Comparison of ENCODE assay signal across 1 cellular context in the genomic region with DNA sequence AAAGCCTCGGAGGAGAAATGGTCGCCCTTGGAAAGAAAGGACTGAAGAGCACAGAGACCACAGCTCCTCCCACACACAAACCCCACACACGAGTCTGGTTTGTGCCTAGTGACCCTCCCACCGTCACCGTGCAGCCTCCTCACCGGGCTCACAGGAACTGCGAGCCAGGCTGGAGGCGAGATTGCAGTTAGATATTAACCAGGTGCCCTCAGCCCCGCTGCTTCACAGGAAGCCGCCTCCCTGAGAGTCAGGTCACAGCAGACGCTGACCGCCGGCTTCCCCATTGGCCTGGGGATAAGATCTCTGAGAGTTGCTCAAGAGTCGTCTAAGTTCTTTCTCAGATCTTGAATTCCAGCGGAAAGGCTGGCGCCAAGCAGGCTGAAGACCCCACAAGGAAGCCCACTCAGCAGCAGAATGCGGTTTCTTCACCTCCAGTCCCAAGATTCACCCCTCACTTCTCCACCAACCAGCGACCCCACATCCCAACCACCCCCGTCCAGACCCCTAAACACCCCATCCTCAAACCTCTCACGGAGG.
TF ChIP-seq lines count a peak whose summit lies in the region.

No MANE protein-coding gene starts in this region.

TF ChIP-seq in HepG2, 621 proteins besides CTCF, POLR2A, EP300 and RAD21 (continued from another document and continues in another):
- TF ChIP-seq, protein P1, sequence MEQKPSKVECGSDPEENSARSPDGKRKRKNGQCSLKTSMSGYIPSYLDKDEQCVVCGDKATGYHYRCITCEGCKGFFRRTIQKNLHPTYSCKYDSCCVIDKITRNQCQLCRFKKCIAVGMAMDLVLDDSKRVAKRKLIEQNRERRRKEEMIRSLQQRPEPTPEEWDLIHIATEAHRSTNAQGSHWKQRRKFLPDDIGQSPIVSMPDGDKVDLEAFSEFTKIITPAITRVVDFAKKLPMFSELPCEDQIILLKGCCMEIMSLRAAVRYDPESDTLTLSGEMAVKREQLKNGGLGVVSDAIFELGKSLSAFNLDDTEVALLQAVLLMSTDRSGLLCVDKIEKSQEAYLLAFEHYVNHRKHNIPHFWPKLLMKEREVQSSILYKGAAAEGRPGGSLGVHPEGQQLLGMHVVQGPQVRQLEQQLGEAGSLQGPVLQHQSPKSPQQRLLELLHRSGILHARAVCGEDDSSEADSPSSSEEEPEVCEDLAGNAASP (CRISPR knock-in tag; IDR thresholded peaks at IDR 0.05; ENCODE audit: borderline replicate concordance) = peak; percentile 46; the same call in 1 of the 2 replicates
- TF ChIP-seq MED13 (CRISPR knock-in tag; IDR thresholded peaks at IDR 0.05) (no peak; the same call in 1 of the 2 replicates), TGIF2 (CRISPR knock-in tag; IDR thresholded peaks at IDR 0.05) (no peak), ZNF382 (CRISPR knock-in tag; IDR thresholded peaks at IDR 0.05; ENCODE audit: borderline replicate concordance) (no peak), SNAPC2 (CRISPR knock-in tag; IDR thresholded peaks at IDR 0.05) (0 out of 2 replicates have a peak, but pooled peaks have one; percentile 46), ZNF501 (CRISPR knock-in tag; IDR thresholded peaks at IDR 0.05) (no peak), BCL3 (CRISPR knock-in tag; IDR thresholded peaks at IDR 0.05) (0 out of 2 replicates have a peak, but pooled peaks have one; percentile 0), ZNF574 (CRISPR knock-in tag; IDR thresholded peaks at IDR 0.05) (peak; percentile 66), MZF1 (CRISPR knock-in tag; IDR thresholded peaks at IDR 0.05; ENCODE audit: borderline replicate concordance) (no peak), HDAC2 (CRISPR knock-in tag; IDR thresholded peaks at IDR 0.05) (peak; percentile 86), PPARG (CRISPR knock-in tag; conservative IDR thresholded peaks at IDR 0.05) (peak; percentile 63; the same call in 1 of the 2 replicates), ARNT2 (CRISPR knock-in tag; IDR thresholded peaks at IDR 0.05; ENCODE audit: low read depth) (peak; percentile 36; the same call in 1 of the 2 replicates), ZNF772 (CRISPR knock-in tag; IDR thresholded peaks at IDR 0.05) (0 out of 2 replicates have a peak, but pooled peaks have one; percentile 3), ZNF256 (CRISPR knock-in tag; conservative IDR thresholded peaks at IDR 0.05) (no peak), RXRA (CRISPR knock-in tag; IDR thresholded peaks at IDR 0.05) (peak; percentile 79; the same call in 1 of the 2 replicates), PAWR (CRISPR knock-in tag; IDR thresholded peaks at IDR 0.05; ENCODE audit: borderline replicate concordance) (no peak), ARNT (IDR thresholded peaks at IDR 0.05) (no peak), ZBTB4 (CRISPR knock-in tag; IDR thresholded peaks at IDR 0.05; ENCODE audit: borderline replicate concordance) (no peak), ZNF33A (CRISPR knock-in tag; IDR thresholded peaks at IDR 0.05; ENCODE audit: borderline replicate concordance) (no peak), CHD4 (IDR thresholded peaks at IDR 0.05; ENCODE audit: borderline replicate concordance, low read length) (no peak), ERF (CRISPR knock-in tag; IDR thresholded peaks at IDR 0.05) (peak; percentile 92; the same call in 1 of the 2 replicates), ZNF136 (CRISPR knock-in tag; IDR thresholded peaks at IDR 0.05; ENCODE audit: low read depth) (0 out of 2 replicates have a peak, but pooled peaks have one; percentile 8), FOXO1 (CRISPR knock-in tag; IDR thresholded peaks at IDR 0.05) (0 out of 2 replicates have a peak, but pooled peaks have one; percentile 41), NR3C1 (CRISPR knock-in tag; IDR thresholded peaks at IDR 0.05) (no peak), SRSF9 (IDR thresholded peaks at IDR 0.05; ENCODE audit: borderline replicate concordance, insufficient read depth, low read depth, low read length, poor library complexity, severe bottlenecking) (no peak), MTF1 (CRISPR knock-in tag; IDR thresholded peaks at IDR 0.05) (no peak), ZHX2 (IDR thresholded peaks at IDR 0.05; ENCODE audit: low read depth) (no peak), ZHX2 (CRISPR knock-in tag; IDR thresholded peaks at IDR 0.05; ENCODE audit: borderline replicate concordance) (no peak), ZBTB42 (CRISPR knock-in tag; IDR thresholded peaks at IDR 0.05) (no peak), ZNF564 (CRISPR knock-in tag; IDR thresholded peaks at IDR 0.05) (0 out of 2 replicates have a peak, but pooled peaks have one; percentile 4), ZNF616 (CRISPR knock-in tag; IDR thresholded peaks at IDR 0.05; ENCODE audit: low read depth) (no peak), REXO4 (CRISPR knock-in tag; IDR thresholded peaks at IDR 0.05; ENCODE audit: borderline replicate concordance) (no peak), STAG1 (CRISPR knock-in tag; IDR thresholded peaks at IDR 0.05) (0 out of 2 replicates have a peak, but pooled peaks have one; percentile 18), ZNF34 (CRISPR knock-in tag; IDR thresholded peaks at IDR 0.05; ENCODE audit: borderline replicate concordance) (no peak), ZNF335 (CRISPR knock-in tag; IDR thresholded peaks at IDR 0.05) (no peak)
- TF ChIP-seq, protein P2, sequence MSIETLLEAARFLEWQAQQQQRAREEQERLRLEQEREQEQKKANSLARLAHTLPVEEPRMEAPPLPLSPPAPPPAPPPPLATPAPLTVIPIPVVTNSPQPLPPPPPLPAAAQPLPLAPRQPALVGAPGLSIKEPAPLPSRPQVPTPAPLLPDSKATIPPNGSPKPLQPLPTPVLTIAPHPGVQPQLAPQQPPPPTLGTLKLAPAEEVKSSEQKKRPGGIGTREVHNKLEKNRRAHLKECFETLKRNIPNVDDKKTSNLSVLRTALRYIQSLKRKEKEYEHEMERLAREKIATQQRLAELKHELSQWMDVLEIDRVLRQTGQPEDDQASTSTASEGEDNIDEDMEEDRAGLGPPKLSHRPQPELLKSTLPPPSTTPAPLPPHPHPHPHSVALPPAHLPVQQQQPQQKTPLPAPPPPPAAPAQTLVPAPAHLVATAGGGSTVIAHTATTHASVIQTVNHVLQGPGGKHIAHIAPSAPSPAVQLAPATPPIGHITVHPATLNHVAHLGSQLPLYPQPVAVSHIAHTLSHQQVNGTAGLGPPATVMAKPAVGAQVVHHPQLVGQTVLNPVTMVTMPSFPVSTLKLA (IDR thresholded peaks at IDR 0.05) = no peak
- TF ChIP-seq, protein P3, sequence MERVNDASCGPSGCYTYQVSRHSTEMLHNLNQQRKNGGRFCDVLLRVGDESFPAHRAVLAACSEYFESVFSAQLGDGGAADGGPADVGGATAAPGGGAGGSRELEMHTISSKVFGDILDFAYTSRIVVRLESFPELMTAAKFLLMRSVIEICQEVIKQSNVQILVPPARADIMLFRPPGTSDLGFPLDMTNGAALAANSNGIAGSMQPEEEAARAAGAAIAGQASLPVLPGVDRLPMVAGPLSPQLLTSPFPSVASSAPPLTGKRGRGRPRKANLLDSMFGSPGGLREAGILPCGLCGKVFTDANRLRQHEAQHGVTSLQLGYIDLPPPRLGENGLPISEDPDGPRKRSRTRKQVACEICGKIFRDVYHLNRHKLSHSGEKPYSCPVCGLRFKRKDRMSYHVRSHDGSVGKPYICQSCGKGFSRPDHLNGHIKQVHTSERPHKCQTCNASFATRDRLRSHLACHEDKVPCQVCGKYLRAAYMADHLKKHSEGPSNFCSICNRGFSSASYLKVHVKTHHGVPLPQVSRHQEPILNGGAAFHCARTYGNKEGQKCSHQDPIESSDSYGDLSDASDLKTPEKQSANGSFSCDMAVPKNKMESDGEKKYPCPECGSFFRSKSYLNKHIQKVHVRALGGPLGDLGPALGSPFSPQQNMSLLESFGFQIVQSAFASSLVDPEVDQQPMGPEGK (CRISPR knock-in tag; IDR thresholded peaks at IDR 0.05) = peak; percentile 66; the same call in 1 of the 2 replicates
